13 cellular contexts compared by ENCODE assay signal in the genomic region with DNA sequence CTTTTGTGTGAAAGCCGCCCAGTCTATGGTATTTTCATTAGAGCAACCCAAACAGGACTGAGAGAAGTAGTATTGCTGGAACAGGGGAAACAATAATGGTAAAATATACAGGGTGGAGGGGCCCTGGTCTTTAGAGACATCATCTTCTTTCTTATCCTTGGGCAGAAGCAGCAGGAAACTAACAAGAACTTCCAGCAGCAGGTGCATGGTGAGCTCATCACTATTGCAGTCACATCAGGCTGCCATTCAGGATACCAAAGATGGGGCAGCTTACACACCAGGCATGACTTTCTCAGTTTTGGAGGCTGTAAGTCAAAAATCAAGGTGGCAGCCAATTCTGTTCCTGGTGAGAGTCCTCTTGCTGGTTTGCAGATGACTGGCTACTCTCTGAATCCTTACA.
"Had no signal": no experiment of that assay in that cellular context is flagged by ENCODE, and none has a peak within 500 bp of the region (broad histone marks: within the 10 kb centered on the region; RNA-seq: fewer than 3 reads in every experiment).

No MANE protein-coding gene starts in this region.

- H3K27me3 ChIP-seq: body of pancreas, gastroesophageal sphincter, left lung, sigmoid colon, suprapubic skin, upper lobe of left lung had no signal

- ATAC-seq: body of pancreas, gastroesophageal sphincter, left lung had no signal

- H3K4me3 ChIP-seq: body of pancreas, gastroesophageal sphincter, left lung, sigmoid colon, SK-N-MC, suprapubic skin, upper lobe of left lung had no signal

- H3K9me3 Mint-ChIP-seq: activated CD4-positive, alpha-beta memory T cell treated with anti-CD3 and anti-CD28 coated beads for 36 hours; dendritic cell treated with granulocyte-macrophage colony-stimulating factor and Interleukin-4, amounts not matched to agents 40 ng/mL and 50 ng/mL, for 4 days; T-helper 1 cell treated with Interleukin-12 subunit alpha and Interleukin-12 subunit beta and Interleukin-4 antibody, amounts not matched to agents 30 μg/mL and 1 μg/mL, for 36 hours had no signal

- DNase-seq: activated CD4-positive, alpha-beta memory T cell treated with anti-CD3 and anti-CD28 coated beads for 36 hours; activated effector memory CD4-positive, alpha-beta T cell treated with Interleukin-2 at 50 U/mL for 16 hours; body of pancreas; left lung; sigmoid colon; stimulated activated CD4-positive, alpha-beta T cell treated with anti-CD3 and anti-CD28 coated beads, Interleukin-2, amount 100 ng/mL, for 48 hours; stimulated activated naive CD8-positive, alpha-beta T cell treated with anti-CD3 and anti-CD28 coated beads, Interleukin-15, Interleukin-2, amounts not matched to agents 100 U/mL and 50 U/mL, for 24 hours; upper lobe of left lung had no signal

- H3K27ac Mint-ChIP-seq: dendritic cell treated with granulocyte-macrophage colony-stimulating factor and Interleukin-4, amounts not matched to agents 40 ng/mL and 50 ng/mL, for 4 days had no signal

- H3K9me3 ChIP-seq: body of pancreas, gastroesophageal sphincter, left lung, sigmoid colon, suprapubic skin, upper lobe of left lung had no signal

- H3K4me3 Mint-ChIP-seq: dendritic cell treated with granulocyte-macrophage colony-stimulating factor and Interleukin-4, amounts not matched to agents 40 ng/mL and 50 ng/mL, for 4 days had no signal

- H3K36me3 ChIP-seq: gastroesophageal sphincter, left lung, sigmoid colon, suprapubic skin, upper lobe of left lung had no signal

- H3K36me3 Mint-ChIP-seq: activated CD4-positive, alpha-beta memory T cell treated with anti-CD3 and anti-CD28 coated beads for 36 hours had no signal

- H3K27me3 Mint-ChIP-seq: activated CD4-positive, alpha-beta memory T cell treated with anti-CD3 and anti-CD28 coated beads for 36 hours; dendritic cell treated with granulocyte-macrophage colony-stimulating factor and Interleukin-4, amounts not matched to agents 40 ng/mL and 50 ng/mL, for 4 days had no signal

- H3K27ac ChIP-seq: body of pancreas, gastroesophageal sphincter, sigmoid colon, SK-N-MC, suprapubic skin, upper lobe of left lung had no signal
